ENCODE assay signal across 20 cellular contexts in genomic region chr5:177291735-177292134, GRCh38.
"Had no signal": no experiment of that assay in that cellular context is flagged by ENCODE, and none has a peak within 500 bp of the region (broad histone marks: within the 10 kb centered on the region; RNA-seq: fewer than 3 reads in every experiment).

No MANE protein-coding gene starts in this region.

- H3K9me3 Mint-ChIP-seq: dendritic cell treated with granulocyte-macrophage colony-stimulating factor and Interleukin-4, amounts not matched to agents 40 ng/mL and 50 ng/mL, for 4 days; endodermal cell; natural killer cell; neural crest cell; type B pancreatic cell had no signal

- DNase-seq: endodermal cell; heart right ventricle; hypothalamus; islet precursor cell; mammary epithelial cell; natural killer cell; posterior cingulate gyrus; small intestine; stimulated activated CD4-positive, alpha-beta T cell treated with anti-CD3 and anti-CD28 coated beads, Interleukin-12 subunit alpha, Interleukin-12 subunit beta, amount 100 ng/mL, for 4 hours; stimulated activated naive CD8-positive, alpha-beta T cell treated with anti-CD3 and anti-CD28 coated beads, Interleukin-15, Interleukin-2, amounts not matched to agents 100 U/mL and 50 U/mL, for 24 hours; thyroid gland had no signal

- H3K27ac ChIP-seq: heart right ventricle, right atrium auricular region, suprapubic skin, thyroid gland had no signal

- H3K4me3 Mint-ChIP-seq: dendritic cell treated with granulocyte-macrophage colony-stimulating factor and Interleukin-4, amounts not matched to agents 40 ng/mL and 50 ng/mL, for 4 days; endodermal cell; natural killer cell; type B pancreatic cell had no signal

- ATAC-seq: heart right ventricle; left lobe of liver; natural killer cell; stimulated activated naive CD8-positive, alpha-beta T cell treated with anti-CD3 and anti-CD28 coated beads, Interleukin-15, Interleukin-2, amounts not matched to agents 100 U/mL and 50 U/mL, for 24 hours had no signal

- H3K27ac Mint-ChIP-seq: dendritic cell treated with granulocyte-macrophage colony-stimulating factor and Interleukin-4, amounts not matched to agents 40 ng/mL and 50 ng/mL, for 4 days; endodermal cell had no signal

- H3K27me3 ChIP-seq: heart right ventricle, right atrium auricular region, suprapubic skin, thyroid gland had no signal

- FAIRE-seq: colon, frontal cortex, small intestine, urothelium cell line had no signal

- H3K4me1 ChIP-seq: thyroid gland had no signal

- H3K9me3 ChIP-seq: heart right ventricle, right atrium auricular region, suprapubic skin, thyroid gland had no signal

- H3K27me3 Mint-ChIP-seq: dendritic cell treated with granulocyte-macrophage colony-stimulating factor and Interleukin-4, amounts not matched to agents 40 ng/mL and 50 ng/mL, for 4 days; type B pancreatic cell had no signal

- H3K4me3 ChIP-seq: heart right ventricle, right atrium auricular region, suprapubic skin, thyroid gland had no signal
